ENCODE assay signal across 8 cellular contexts in genomic region chr17:30117548-30118155, GRCh38. TPM values are rescaled to one million over a fixed set of nuclear protein-coding genes. Genes with fewer than 3 reads are reported as not detected.
DNase-seq lines count a peak whose midpoint lies in the region; ATAC-seq and TF ChIP-seq lines count a peak whose summit lies in the region.

No MANE protein-coding gene starts in this region.

- 23 to 29% (median 27%) methylated on average over 7 of the region's 7 CpGs for WGBS in adipose tissue, 3 donors
- 52% methylated on average over 7 of the region's 7 CpGs for WGBS in thymus

- no peaks in the 10 kb centered on the region for H3K27me3 Mint-ChIP-seq in activated T-cell treated with anti-CD3 and anti-CD28 coated beads, Interleukin-2, amount 50 U/mL, for 24 hours

- H3K27ac ChIP-seq in adipose tissue (ENCODE audit: low read depth, low read length): peak overlapping the region; percentile 99
- H3K27ac ChIP-seq in left lung: peak overlapping the region; percentile 98 to 99
- H3K27ac ChIP-seq in thymus (ENCODE audit: low read depth): no peak overlapping the region

- H3K4me3 ChIP-seq in left lung (peak overlapping the region; percentile 70 to 75), thymus (ENCODE audit: low read length) (peak overlapping the region; percentile 66)

- H3K36me3 Mint-ChIP-seq in activated T-cell treated with anti-CD3 and anti-CD28 coated beads, Interleukin-2, amount 50 U/mL, for 24 hours (ENCODE audit: low read depth): peaks cover 58% of the 10 kb centered on the region

- peak overlapping the region; percentile 96 for H3K4me3 Mint-ChIP-seq in activated T-cell treated with anti-CD3 and anti-CD28 coated beads, Interleukin-2, amount 50 U/mL, for 24 hours

- no peaks in the 10 kb centered on the region for H3K9me3 Mint-ChIP-seq in activated T-cell treated with anti-CD3 and anti-CD28 coated beads, Interleukin-2, amount 50 U/mL, for 24 hours

- peak overlapping the region; percentile 99 for H3K27ac Mint-ChIP-seq in activated T-cell treated with anti-CD3 and anti-CD28 coated beads, Interleukin-2, amount 50 U/mL, for 24 hours

- H3K36me3 ChIP-seq in left lung (peaks cover 0 to 34% of the 10 kb centered on the region in 2 donors), thymus (ENCODE audit: control insufficient read depth, insufficient read depth) (no peaks in the 10 kb centered on the region)

- no peaks in the 10 kb centered on the region for H3K27me3 ChIP-seq in left lung
- H3K27me3 ChIP-seq in thymus (ENCODE audit: control insufficient read depth, insufficient read depth): no peaks in the 10 kb centered on the region

- no peak for TF ChIP-seq CTCF in left lung (IDR thresholded peaks at IDR 0.05)

- no peak for ATAC-seq in left lung
- no peak for ATAC-seq in GM18868 (IDR thresholded peaks at IDR 0.05; ENCODE audit: unreplicated experiment)

- DNase-seq in activated T-cell treated with anti-CD3 and anti-CD28 coated beads, Interleukin-2, amount 50 U/mL, for 24 hours: no peak
- DNase-seq in activated T-cell treated with anti-CD3 and anti-CD28 coated beads for 4 hours: no peak
- no peak for DNase-seq in left lung
- no peak for DNase-seq in DMS79 (lab: John Stamatoyannopoulos, UW)
- no peak for DNase-seq in stimulated activated CD4-positive, alpha-beta T cell treated with anti-CD3 and anti-CD28 coated beads, Interleukin-4, amount 100 ng/mL, for 1 hour

- H3K4me1 ChIP-seq in left lung (peaks cover 11 to 44% of the 10 kb centered on the region in 2 donors), thymus (ENCODE audit: control insufficient read depth, insufficient read depth, low read length) (no peaks in the 10 kb centered on the region)

- H3K4me1 Mint-ChIP-seq in activated T-cell treated with anti-CD3 and anti-CD28 coated beads, Interleukin-2, amount 50 U/mL, for 24 hours (ENCODE audit: low read depth): peaks cover 53% of the 10 kb centered on the region

- H3K9me3 ChIP-seq in left lung: no peaks in the 10 kb centered on the region
- H3K9me3 ChIP-seq in thymus (ENCODE audit: control insufficient read depth): no peaks in the 10 kb centered on the region

- intact Hi-C loops in left lung (cut with DNase I): no loop called here

RNA-seq across cellular contexts. Expression of gene NSRP1, which starts 1.0 kb away (rescaled TPM):
- polyA plus RNA-seq in adipose tissue (10 to 100 TPM; 14.9 to 46.7 (median 21.8) TPM), thymus (34.3 TPM)
- total RNA-seq in left lung: 10 to 100 TPM; 17.7 to 35.5 TPM
